ENCODE assay signal across 4 cellular contexts in the genomic region with DNA sequence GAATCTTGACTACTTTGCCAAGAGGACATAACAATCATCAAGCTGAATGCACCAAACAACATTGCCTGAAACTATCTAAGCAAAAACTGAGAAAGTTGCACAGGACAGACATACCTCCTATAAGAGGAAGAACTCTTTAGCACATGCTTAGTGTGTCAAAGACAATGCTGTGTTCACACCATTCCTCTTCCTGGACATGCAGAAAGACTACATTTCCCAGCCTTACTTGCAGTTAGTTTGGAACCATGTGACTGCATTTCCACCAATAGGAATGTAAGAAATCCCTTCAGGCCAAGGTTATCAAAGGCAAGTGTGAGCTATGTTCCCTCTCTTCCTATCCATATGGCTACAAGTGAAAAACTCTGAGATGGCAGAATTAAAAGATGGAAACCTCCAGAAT. TPM values are rescaled to one million over a fixed set of nuclear protein-coding genes. Genes with fewer than 3 reads are reported as not detected.
"Had no signal": no experiment of that assay in that cellular context is flagged by ENCODE, and none has a peak within 500 bp of the region (broad histone marks: within the 10 kb centered on the region; RNA-seq: fewer than 3 reads in every experiment).

No MANE protein-coding gene starts in this region.

RNA-seq across cellular contexts. Expression of a gene that starts 45.4 kb away (rescaled TPM):
- total RNA-seq: activated naive CD4-positive, alpha-beta T cell treated with anti-CD3 and anti-CD28 coated beads for 36 hours; activated naive CD8-positive, alpha-beta T cell treated with anti-CD3 and anti-CD28 coated beads for 36 hours; activated T-helper 1 cell treated with anti-CD3 and anti-CD28 coated beads, Interleukin-12 subunit alpha, Interleukin-12 subunit beta, Interleukin-2, Interleukin-4 antibody, amounts not matched to agents 30 ng/mL and 10 ng/mL and 1 ng/mL, durations not matched to agents 14 hours and 24 hours and 36 hours; activated T-helper 2 cell treated with anti-CD3 and anti-CD28 coated beads, Interferon-gamma antibody, Interleukin-2, Interleukin-4, amounts not matched to agents 10 μg/mL and 5 μg/mL and 100 μg/mL, durations not matched to agents 14 hours and 24 hours and 36 hours had no signal
